33 cellular contexts compared by ENCODE assay signal in genomic region chr10:70598857-70599295, GRCh38. TPM values are rescaled to one million over a fixed set of nuclear protein-coding genes. Genes with fewer than 3 reads are reported as not detected.
DNase-seq lines count a peak whose midpoint lies in the region; ATAC-seq, FAIRE-seq and TF ChIP-seq lines count a peak whose summit lies in the region.
"Had no signal": no experiment of that assay in that cellular context is flagged by ENCODE, and none has a peak within 500 bp of the region (broad histone marks: within the 10 kb centered on the region; RNA-seq: fewer than 3 reads in every experiment).

No MANE protein-coding gene starts in this region.

- no peak overlapping the region for H3K9ac ChIP-seq in H1 (replicated peaks in 1 of 4; ENCODE audit: extremely low read depth in 1 of 4, low read depth in 3 of 4, low read length in 3 of 4)

- H2BK15ac ChIP-seq in H1 (ENCODE audit: low read length): no peak overlapping the region

- H4K91ac ChIP-seq in H1 (replicated peaks; ENCODE audit: insufficient read length, low read length): no peak overlapping the region

- H3K9me3 ChIP-seq in H1 (ENCODE audit: insufficient read depth in 2 of 2, low read depth in 1 of 2, low read length in 1 of 2) (no peaks in the 10 kb centered on the region), osteoblast (ENCODE audit: low read depth, low read length) (no peaks in the 10 kb centered on the region)
- H3K9me3 ChIP-seq: heart left ventricle, prostate gland, sigmoid colon, SJSA1, thoracic aorta had no signal

- H2BK120ac ChIP-seq in H1 (replicated peaks; ENCODE audit: low read depth, low read length): no peak overlapping the region

- H3K79me2 ChIP-seq in H1 (ENCODE audit: control insufficient read depth in 1 of 2, insufficient read depth in 2 of 2, low read length in 2 of 2): no peaks in the 10 kb centered on the region
- no peaks in the 10 kb centered on the region for H3K79me2 ChIP-seq in osteoblast (ENCODE audit: insufficient read depth, low read length)

- no peak overlapping the region for H3K4ac ChIP-seq in H1 (replicated peaks; ENCODE audit: insufficient read length, low read depth, low read length)

- H3K36me3 ChIP-seq in H1 (ENCODE audit: control insufficient read depth in 2 of 4, insufficient read depth in 4 of 4, low read length in 3 of 4) (no peaks in the 10 kb centered on the region), osteoblast (ENCODE audit: insufficient read depth, low read length) (no peaks in the 10 kb centered on the region)
- H3K36me3 ChIP-seq: heart left ventricle, prostate gland, sigmoid colon, SJSA1, thoracic aorta had no signal

- peak; percentile 48 for DNase-seq in activated CD8-positive, alpha-beta memory T cell treated with anti-CD3 and anti-CD28 coated beads, Interleukin-2, amount 50 U/mL, for 48 hours
- DNase-seq in activated CD8-positive, alpha-beta memory T cell treated with anti-CD3 and anti-CD28 coated beads for 24 hours: no peak
- peak; percentile 78 for DNase-seq in NB4 (ENCODE audit: low read depth)
- peak in 1 of 2 experiments; percentile 35 for DNase-seq in H1 (ENCODE audit: low read depth in 1 of 2, low spot score in 2 of 2)
- DNase-seq in osteoblast (ENCODE audit: insufficient read length, low spot score, missing footprints): peak; percentile 73
- DNase-seq in NK-92 treated with Interleukin-12 subunit alpha and Interleukin-12 subunit beta, amount 100 ng/mL, for 24 hours (lab: John Stamatoyannopoulos, UW): no peak
- no peak for DNase-seq in COLO829 (ENCODE audit: low spot score)
- DNase-seq: activated CD4-positive, alpha-beta memory T cell treated with anti-CD3 and anti-CD28 coated beads, Interleukin-2, amount 10 ng/mL, durations not matched to agents 7 days and 5 days; cortex of kidney; endodermal cell; foreskin fibroblast; GDM1; HCEC 1CT; heart left ventricle; NCI-H1105 treated with DMSO at 0.1 percent for 48 hours; NCI-H2029 treated with DMSO at 0.1 percent for 48 hours; NCI-H2227 treated with DMSO at 0.1 percent for 48 hours; NCI-H526 treated with DMSO at 0.1 percent for 48 hours; sigmoid colon; stimulated activated CD4-positive, alpha-beta T cell treated with anti-CD3 and anti-CD28 coated beads, Interleukin-4, amount 100 ng/mL, for 24 hours; stimulated activated naive B cell treated with anti-CD40 and anti-IgM and Interleukin-4, amounts not matched to agents 10 μg/mL and 1 μg/mL and 100 μg/mL, for 72 hours; T-helper 1 cell had no signal

- POLR2A ChIA-PET in H1 (lab: Charles Lee; ENCODE audit: partially characterized antibody): no interaction called here

- H3K27me3 ChIP-seq in H1 (replicated peaks in 1 of 4; ENCODE audit: control insufficient read depth in 3 of 4, extremely low read depth in 1 of 4, insufficient read depth in 3 of 4, low read length in 3 of 4) (no peaks in the 10 kb centered on the region), osteoblast (ENCODE audit: insufficient read depth, low read length) (peaks cover 3% of the 10 kb centered on the region)
- H3K27me3 ChIP-seq: heart left ventricle, sigmoid colon, SJSA1 had no signal

- TF ChIP-seq CTCF in NB4 (IDR thresholded peaks at IDR 0.05; ENCODE audit: low read depth, low read length) (no peak), H1 (IDR thresholded peaks at IDR 0.05; ENCODE audit: control extremely low read depth in 1 of 3, insufficient read depth in 1 of 3, low read depth in 1 of 3, low read length in 3 of 3) (no peak), osteoblast (IDR thresholded peaks at IDR 0.05; ENCODE audit: extremely low read depth, low read depth, low read length) (no peak)

- WGBS in H1 (ENCODE audit: extremely low coverage in 1 of 2, insufficient coverage in 1 of 2, insufficient read length in 1 of 2, insufficient replicate concordance in 2 of 2, low coverage in 1 of 2, low lambda C conversion rate in 2 of 2, missing lambda C conversion rate in 1 of 2), 2 experiments: 90% methylated on average over 15 of the region's 16 CpGs; no CpG with 5 or more reads in 1 of the 2 experiments

- H3K4me3 ChIP-seq in NB4 (ENCODE audit: low read depth, low read length) (no peak overlapping the region), H1 (ENCODE audit: extremely low read depth in 1 of 4, insufficient read depth in 2 of 4, low read depth in 3 of 4, low read length in 4 of 4) (no peak overlapping the region), osteoblast (ENCODE audit: insufficient read depth, low read length) (no peak overlapping the region)
- H3K4me3 ChIP-seq: prostate gland, sigmoid colon, SJSA1, thoracic aorta had no signal

- H4K20me1 ChIP-seq in H1 (replicated peaks in 1 of 2; ENCODE audit: control insufficient read depth in 1 of 2, insufficient read depth in 2 of 2, low read length in 2 of 2): no peaks in the 10 kb centered on the region
- H4K20me1 ChIP-seq in osteoblast (ENCODE audit: insufficient read depth, low read length): no peaks in the 10 kb centered on the region

- no peak overlapping the region for H3K56ac ChIP-seq in H1 (replicated peaks; ENCODE audit: insufficient read length, low read depth, low read length)

- CTCF ChIA-PET in H1 (lab: Charles Lee; ENCODE audit: partially characterized antibody): interaction anchor here (1.0 to 5.3 kb wide), 4 partner anchors 14 to 160 kb away, joined by 3 to 26 read pairs (median 4); no protein-coding TSS in a partner anchor

- H2AK5ac ChIP-seq in H1 (ENCODE audit: low read depth, low read length): 0 out of 2 replicates have a peak overlapping the region, but pooled peaks have one; percentile 53

- H2AFZ ChIP-seq in H1 (ENCODE audit: low read length): no peak overlapping the region
- H2AFZ ChIP-seq in osteoblast (ENCODE audit: low read length): no peak overlapping the region

- H3K4me2 ChIP-seq in H1 (ENCODE audit: insufficient read depth in 1 of 2, low read depth in 2 of 2, low read length in 2 of 2) (no peak overlapping the region), osteoblast (ENCODE audit: insufficient read depth, low read length) (no peak overlapping the region)

- no peak overlapping the region for H3K14ac ChIP-seq in H1 (ENCODE audit: insufficient read length)

- H3K4me1 ChIP-seq in H1 (replicated peaks in 1 of 4; ENCODE audit: control insufficient read depth in 3 of 4, insufficient read depth in 4 of 4, low read length in 3 of 4): peaks cover 0 to 4% (median 0%) of the 10 kb centered on the region in 4 experiments; a peak in 4 of 7 replicates
- H3K4me1 ChIP-seq in osteoblast (ENCODE audit: insufficient read depth, low read length): no peaks in the 10 kb centered on the region
- H3K4me1 ChIP-seq: prostate gland, sigmoid colon, SJSA1 had no signal

- no peaks in the 10 kb centered on the region for H3K79me1 ChIP-seq in H1 (ENCODE audit: low read depth, low read length)

- TF ChIP-seq RAD21 in H1 (IDR thresholded peaks at IDR 0.05 in 1 of 2, conservative IDR thresholded peaks at IDR 0.05 in 1 of 2; ENCODE audit: low read depth in 2 of 2, low read length in 2 of 2): no peak

- H4K8ac ChIP-seq in H1 (ENCODE audit: extremely low read depth, insufficient read depth, low read length): no peak overlapping the region

- H4K5ac ChIP-seq in H1 (ENCODE audit: insufficient read length, low read depth, low read length): no peak overlapping the region

- ATAC-seq in HG02973 (IDR thresholded peaks at IDR 0.05; ENCODE audit: unreplicated experiment): no peak
- ATAC-seq: activated naive CD4-positive, alpha-beta T cell treated with anti-CD3 and anti-CD28 coated beads, Interleukin-2, amount 50 U/mL, for 72 hours; esophagus mucosa; heart left ventricle; stimulated activated naive B cell treated with anti-CD40 and anti-IgM and Interleukin-4, amounts not matched to agents 10 μg/mL and 1 μg/mL and 100 μg/mL, for 72 hours had no signal

- no peak overlapping the region for H2BK20ac ChIP-seq in H1 (ENCODE audit: low read length)

- no peak for TF ChIP-seq EP300 in H1 (IDR thresholded peaks at IDR 0.05; ENCODE audit: borderline replicate concordance in 1 of 2, low read depth in 2 of 2, low read length in 2 of 2)

- H3K27ac ChIP-seq in H1 (ENCODE audit: low read depth, low read length): no peak overlapping the region
- H3K27ac ChIP-seq in osteoblast (ENCODE audit: low read depth, low read length): no peak overlapping the region
- H3K27ac ChIP-seq: heart left ventricle, prostate gland, sigmoid colon, SJSA1, thoracic aorta had no signal

- no peaks in the 10 kb centered on the region for H3K23me2 ChIP-seq in H1 (ENCODE audit: low read depth, low read length)

- no peak overlapping the region for H3K23ac ChIP-seq in H1 (ENCODE audit: insufficient read length)

- H2BK12ac ChIP-seq in H1 (ENCODE audit: low read depth, low read length): no peak overlapping the region

- no peak overlapping the region for H2BK5ac ChIP-seq in H1 (ENCODE audit: low read depth, low read length)

- TF ChIP-seq POLR2A in NB4 (IDR thresholded peaks at IDR 0.05; ENCODE audit: extremely low read depth, insufficient read length) (no peak), H1 (IDR thresholded peaks at IDR 0.05; ENCODE audit: control extremely low read depth in 1 of 2, low read depth in 2 of 2, low read length in 2 of 2) (no peak)

- FAIRE-seq in H1 (lab: Jason Lieb, UNC): no peak
- FAIRE-seq: astrocyte had no signal

- no peak overlapping the region for H3K18ac ChIP-seq in H1 (ENCODE audit: extremely low read depth, low read length)

TF ChIP-seq in H1, 55 proteins besides CTCF, POLR2A, EP300 and RAD21 (continues in another document):
- no peak for TF ChIP-seq SAP30 (IDR thresholded peaks at IDR 0.05; ENCODE audit: insufficient read depth, insufficient replicate concordance, low read length)
- no peak for TF ChIP-seq SUZ12 (IDR thresholded peaks at IDR 0.05; ENCODE audit: low read length)
- TF ChIP-seq EGR1 (IDR thresholded peaks at IDR 0.05; ENCODE audit: borderline replicate concordance, low read depth, low read length): no peak
- no peak for TF ChIP-seq CBX8 (IDR thresholded peaks at IDR 0.05; ENCODE audit: borderline replicate concordance, low read depth, low read length)
- TF ChIP-seq TCF12 (IDR thresholded peaks at IDR 0.05; ENCODE audit: low read depth, low read length): no peak

RNA-seq across cellular contexts. Expression of gene PRF1, which starts 3.7 kb away (rescaled TPM):
- not detected in 2 replicates for total RNA-seq in H1 (2021; fragmentation: NEBNext Ultra II Directional; extraction: Animal tissue kit (Norgen Biotek cat#: 25700))
- 0.06 and 0.15 TPM in 2 replicates for polyA plus RNA-seq in H1 (2011; rRNA removed)
- polyA plus RNA-seq in H1 (2011; cell fraction: cytosol; rRNA removed): not detected
- 0.06 TPM for polyA plus RNA-seq in H1 (2011; cell fraction: nucleus; rRNA removed)
- not detected in 4 replicates for polyA plus RNA-seq in H1 (2012, experiment 1 of 2)
- not detected for polyA plus RNA-seq in H1 (2012, experiment 2 of 2)
- polyA plus RNA-seq in H1 (2013, experiment 1 of 2): 0.06 TPM
- polyA plus RNA-seq in H1 (2013, experiment 2 of 2): 0.09 TPM
- 0.07 TPM in 1 of 2 replicates, not detected in the other for polyA minus RNA-seq in H1 (2011; rRNA and poly(A)+ RNA removed)
- not detected for polyA minus RNA-seq in H1 (2011; cell fraction: cytosol; rRNA and poly(A)+ RNA removed)
- polyA minus RNA-seq in H1 (2011; cell fraction: nucleus; rRNA and poly(A)+ RNA removed): not detected
- total RNA-seq in osteoblast: not detected in 2 replicates
- total RNA-seq: A172, endodermal cell, HT-29, kidney epithelial cell, MCF 10A, SJSA1 had no signal

Comparison
In these comparisons a context has a peak if more than half of its experiments do, and no peak if none do; other contexts are left out.
1. DNase-seq: peak in activated CD8-positive, alpha-beta memory T cell treated with anti-CD3 and anti-CD28 coated beads, Interleukin-2, amount 50 U/mL, for 48 hours (single experiment), NB4 (single experiment) and osteoblast (single experiment); none in activated CD8-positive, alpha-beta memory T cell treated with anti-CD3 and anti-CD28 coated beads for 24 hours (single experiment), NK-92 treated with Interleukin-12 subunit alpha and Interleukin-12 subunit beta, amount 100 ng/mL, for 24 hours (single experiment) and COLO829 (single experiment).